10 cellular contexts compared by ENCODE assay signal in the genomic region with DNA sequence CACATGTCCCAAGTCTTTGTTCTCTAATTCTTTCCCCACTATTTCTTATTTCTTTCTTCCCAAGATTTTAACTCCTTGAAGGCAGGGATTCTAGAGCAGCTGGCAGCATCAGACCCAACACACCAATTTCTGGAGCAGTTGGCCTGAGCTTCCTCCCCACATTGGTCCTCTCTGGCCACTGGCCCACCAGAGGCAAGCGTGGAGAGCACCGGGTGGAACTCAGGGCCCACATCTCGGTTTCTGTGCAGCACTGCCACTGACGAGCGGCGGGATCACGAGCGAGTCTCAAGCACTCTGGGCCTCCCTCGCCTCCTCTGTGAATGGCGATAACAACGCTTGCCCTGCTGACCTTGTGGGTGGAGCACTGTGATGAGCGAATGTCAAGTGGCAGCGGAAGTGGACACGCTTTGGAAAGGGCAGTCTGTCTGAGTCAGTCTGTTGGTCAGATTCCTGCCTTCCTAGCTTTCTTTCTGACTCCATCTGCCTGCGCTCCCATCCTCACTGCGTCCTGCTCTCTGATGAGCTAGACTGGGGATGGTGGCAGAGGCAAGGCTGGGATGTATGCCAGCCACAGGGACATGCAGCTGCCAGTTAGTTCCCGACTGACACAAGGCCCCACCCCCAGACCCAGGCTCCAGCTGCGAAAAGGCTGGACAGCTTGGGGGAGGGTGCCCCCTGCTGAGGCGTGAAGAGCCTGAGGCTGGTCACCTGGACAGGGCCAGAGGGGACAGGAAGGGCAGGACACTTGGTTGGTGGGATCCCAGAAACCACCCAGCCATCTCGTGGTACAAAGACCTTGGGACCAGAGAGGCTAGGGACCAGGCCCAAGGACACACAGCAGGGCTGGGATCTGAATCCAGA. TPM values are rescaled to one million over a fixed set of nuclear protein-coding genes. Genes with fewer than 3 reads are reported as not detected.
A peak's percentile ranks its signal among the peaks of the same experiment; 100 is the strongest.
DNase-seq lines count a peak whose midpoint lies in the region; ATAC-seq and TF ChIP-seq lines count a peak whose summit lies in the region.
"Had no signal": no experiment of that assay in that cellular context is flagged by ENCODE, and none has a peak within 500 bp of the region (broad histone marks: within the 10 kb centered on the region; RNA-seq: fewer than 3 reads in every experiment).

No MANE protein-coding gene starts in this region.

- H3K9me3 Mint-ChIP-seq in activated T-helper 1 cell treated with anti-CD3 and anti-CD28 coated beads, Interleukin-12 subunit alpha, Interleukin-12 subunit beta, Interleukin-2, Interleukin-4 antibody, amounts not matched to agents 30 ng/mL and 10 ng/mL and 1 ng/mL, durations not matched to agents 14 hours and 24 hours and 36 hours, result no peaks in the 10 kb centered on the region

- H3K27me3 ChIP-seq in DND-41 (ENCODE audit: insufficient read depth, low read length, poor library complexity) (no peaks in the 10 kb centered on the region), neuron (ENCODE audit: insufficient read depth, low read length) (no peaks in the 10 kb centered on the region), mammary epithelial cell (ENCODE audit: insufficient read depth, low read length) (no peaks in the 10 kb centered on the region)

- H3K79me2 ChIP-seq in DND-41 (ENCODE audit: insufficient read depth, low read length) (no peaks in the 10 kb centered on the region), mammary epithelial cell (ENCODE audit: insufficient read depth, low read length) (no peaks in the 10 kb centered on the region)

- H2AFZ ChIP-seq in DND-41 (ENCODE audit: low read depth, low read length) (no peak overlapping the region), neuron (ENCODE audit: low read depth, low read length) (peak overlapping the region; percentile 63), mammary epithelial cell (ENCODE audit: low read depth, low read length) (no peak overlapping the region)

- H3K4me3 ChIP-seq in DND-41 (ENCODE audit: low read depth in 1 of 2, low read length in 2 of 2), result no peak overlapping the region
- no peak overlapping the region for H3K4me3 ChIP-seq in choroid plexus epithelial cell (ENCODE audit: low read depth, low read length)
- H3K4me3 ChIP-seq in neuron (ENCODE audit: low read length), result peak overlapping the region; percentile 7
- H3K4me3 ChIP-seq in mammary epithelial cell (replicated peaks in 1 of 3; ENCODE audit: insufficient read depth in 1 of 3, low read depth in 2 of 3, low read length in 3 of 3), result no peak overlapping the region

- TF ChIP-seq CTCF in DND-41 (IDR thresholded peaks at IDR 0.05; ENCODE audit: borderline replicate concordance, extremely low read depth, low read length, poor library complexity, severe bottlenecking) (peak; percentile 7), choroid plexus epithelial cell (conservative IDR thresholded peaks at IDR 0.05; ENCODE audit: low read depth, low read length) (no peak), mammary epithelial cell (conservative IDR thresholded peaks at IDR 0.05 in 1 of 2, IDR thresholded peaks at IDR 0.05 in 1 of 2; ENCODE audit: extremely low read depth in 1 of 2, insufficient read depth in 1 of 2, low read depth in 1 of 2, low read length in 2 of 2) (no peak)

- dilution Hi-C loops in mammary epithelial cell (cut with HindIII; ENCODE audit: low sequenced_read_pairs), result no loop called here

- peaks cover 3% of the 10 kb centered on the region for H3K27me3 Mint-ChIP-seq in activated T-helper 1 cell treated with anti-CD3 and anti-CD28 coated beads, Interleukin-12 subunit alpha, Interleukin-12 subunit beta, Interleukin-2, Interleukin-4 antibody, amounts not matched to agents 30 ng/mL and 10 ng/mL and 1 ng/mL, durations not matched to agents 14 hours and 24 hours and 36 hours (ENCODE audit: insufficient read depth)

- DNase-seq in DND-41, result no peak
- peak; percentile 56 for DNase-seq in NCI-H2196 treated with DMSO at 0.1 percent for 48 hours (lab: John Stamatoyannopoulos, UW; ENCODE audit: unreplicated experiment)
- peak; percentile 31 for DNase-seq in choroid plexus epithelial cell (ENCODE audit: low read depth)
- DNase-seq in activated T-helper 1 cell treated with anti-CD3 and anti-CD28 coated beads, Interleukin-12 subunit alpha, Interleukin-12 subunit beta, Interleukin-2, Interleukin-4 antibody, amounts not matched to agents 30 ng/mL and 10 ng/mL and 1 ng/mL, durations not matched to agents 14 hours and 24 hours and 36 hours (ENCODE audit: low spot score), result no peak
- no peak for DNase-seq in mammary epithelial cell

- H3K4me1 Mint-ChIP-seq in activated T-helper 1 cell treated with anti-CD3 and anti-CD28 coated beads, Interleukin-12 subunit alpha, Interleukin-12 subunit beta, Interleukin-2, Interleukin-4 antibody, amounts not matched to agents 30 ng/mL and 10 ng/mL and 1 ng/mL, durations not matched to agents 14 hours and 24 hours and 36 hours (ENCODE audit: low read depth), result no peaks in the 10 kb centered on the region

- no peak overlapping the region for H3K4me3 Mint-ChIP-seq in activated T-helper 1 cell treated with anti-CD3 and anti-CD28 coated beads, Interleukin-12 subunit alpha, Interleukin-12 subunit beta, Interleukin-2, Interleukin-4 antibody, amounts not matched to agents 30 ng/mL and 10 ng/mL and 1 ng/mL, durations not matched to agents 14 hours and 24 hours and 36 hours

- CTCF ChIA-PET in mammary epithelial cell (lab: Charles Lee; ENCODE audit: low non-redundant PET), result no interaction called here

- H3K4me1 ChIP-seq in DND-41 (ENCODE audit: insufficient read depth, low read length) (no peaks in the 10 kb centered on the region), neuron (ENCODE audit: insufficient read depth, low read length) (peaks cover 11% of the 10 kb centered on the region), mammary epithelial cell (ENCODE audit: insufficient read depth, low read length) (no peaks in the 10 kb centered on the region)

- H3K4me2 ChIP-seq in DND-41 (ENCODE audit: insufficient read depth, low read length), result no peak overlapping the region
- no peak overlapping the region for H3K4me2 ChIP-seq in mammary epithelial cell (ENCODE audit: insufficient read depth, low read depth, low read length)

- ATAC-seq in DND-41 (ENCODE audit: insufficient read depth, low read depth), result no peak
- ATAC-seq in HG03521 (IDR thresholded peaks at IDR 0.05; ENCODE audit: unreplicated experiment), result no peak
- no peak for ATAC-seq in GM18858 (IDR thresholded peaks at IDR 0.05; ENCODE audit: unreplicated experiment)

- in situ Hi-C loops in mammary epithelial cell (cut with MboI; ENCODE audit: low sequenced_read_pairs in 2 of 2), result no loop called here

- BruUV-seq in mammary epithelial cell (replicated peaks; lab: Mats Ljungman, UMichigan), result no TSS peak

- H4K20me1 ChIP-seq in DND-41 (ENCODE audit: insufficient read depth, low read length) (peaks cover 7% of the 10 kb centered on the region; the same call in 1 of the 2 replicates), mammary epithelial cell (ENCODE audit: insufficient read depth, low read length) (no peaks in the 10 kb centered on the region)

- H3K9ac ChIP-seq in DND-41 (ENCODE audit: low read depth, low read length) (no peak overlapping the region), mammary epithelial cell (ENCODE audit: insufficient read depth, low read length) (no peak overlapping the region)

- no peaks in the 10 kb centered on the region for H3K36me3 ChIP-seq in DND-41 (ENCODE audit: insufficient read depth, low read length)
- H3K36me3 ChIP-seq in neuron (ENCODE audit: insufficient read depth, low read length), result no peaks in the 10 kb centered on the region
- no peaks in the 10 kb centered on the region for H3K36me3 ChIP-seq in mammary epithelial cell (ENCODE audit: insufficient read depth, low read length)

- intact Hi-C loops in activated T-helper 1 cell treated with anti-CD3 and anti-CD28 coated beads, Interleukin-12 subunit alpha, Interleukin-12 subunit beta, Interleukin-2, Interleukin-4 antibody, amounts not matched to agents 30 ng/mL and 10 ng/mL and 1 ng/mL, durations not matched to agents 14 hours and 24 hours and 36 hours (cut with micrococcal nuclease), result no loop called here
- intact Hi-C loops in mammary epithelial cell (cut with micrococcal nuclease), result no loop called here

- H3K9me3 ChIP-seq in DND-41 (ENCODE audit: insufficient read depth, low read length, severe bottlenecking) (peaks cover 4% of the 10 kb centered on the region), neuron (ENCODE audit: low read length) (peaks cover 3% of the 10 kb centered on the region), mammary epithelial cell (replicated peaks; ENCODE audit: insufficient read depth, low read length) (no peaks in the 10 kb centered on the region)

- H3K27ac ChIP-seq in DND-41 (ENCODE audit: low read length), result no peak overlapping the region
- no peak overlapping the region for H3K27ac ChIP-seq in mammary epithelial cell (ENCODE audit: insufficient read depth, low read depth, low read length)

- H3K36me3 Mint-ChIP-seq in activated T-helper 1 cell treated with anti-CD3 and anti-CD28 coated beads, Interleukin-12 subunit alpha, Interleukin-12 subunit beta, Interleukin-2, Interleukin-4 antibody, amounts not matched to agents 30 ng/mL and 10 ng/mL and 1 ng/mL, durations not matched to agents 14 hours and 24 hours and 36 hours (ENCODE audit: low read depth), result no peaks in the 10 kb centered on the region

- no peak overlapping the region for H3K27ac Mint-ChIP-seq in activated T-helper 1 cell treated with anti-CD3 and anti-CD28 coated beads, Interleukin-12 subunit alpha, Interleukin-12 subunit beta, Interleukin-2, Interleukin-4 antibody, amounts not matched to agents 30 ng/mL and 10 ng/mL and 1 ng/mL, durations not matched to agents 14 hours and 24 hours and 36 hours

- WGBS in mammary epithelial cell (ENCODE audit: low coverage, missing lambda C conversion rate), result 85% methylated on average over 19 of the region's 20 CpGs

RNA-seq across cellular contexts. Expression of gene SPDEF, which starts 4.5 kb away (rescaled TPM):
- total RNA-seq in activated T-helper 1 cell treated with anti-CD3 and anti-CD28 coated beads, Interleukin-12 subunit alpha, Interleukin-12 subunit beta, Interleukin-2, Interleukin-4 antibody, amounts not matched to agents 30 ng/mL and 10 ng/mL and 1 ng/mL, durations not matched to agents 14 hours and 24 hours and 36 hours, result not detected in 2 replicates
- total RNA-seq in mammary epithelial cell, result under 1 TPM in 1 of 2 donors, not detected in 1; 0.16 TPM
- not detected for polyA plus RNA-seq in mammary epithelial cell
- polyA minus RNA-seq in mammary epithelial cell, result not detected
- total RNA-seq: activated CD8-positive, alpha-beta memory T cell treated with anti-CD3 and anti-CD28 coated beads for 36 hours; kidney epithelial cell had no signal

Comparison
In these comparisons a context has a peak if more than half of its experiments do, and no peak if none do; other contexts are left out.
1. DNase-seq: peak in NCI-H2196 treated with DMSO at 0.1 percent for 48 hours (single experiment) and choroid plexus epithelial cell (single experiment); none in DND-41 (single experiment), activated T-helper 1 cell treated with anti-CD3 and anti-CD28 coated beads, Interleukin-12 subunit alpha, Interleukin-12 subunit beta, Interleukin-2, Interleukin-4 antibody, amounts not matched to agents 30 ng/mL and 10 ng/mL and 1 ng/mL, durations not matched to agents 14 hours and 24 hours and 36 hours (single experiment) and mammary epithelial cell (single experiment).